In genomic region chr13:44903596-44903995, GRCh38 we compare ENCODE assay signal across 10 cellular contexts.
DNase-seq lines count a peak whose midpoint lies in the region; ATAC-seq and TF ChIP-seq lines count a peak whose summit lies in the region.
"Had no signal": no experiment of that assay in that cellular context is flagged by ENCODE, and none has a peak within 500 bp of the region (broad histone marks: within the 10 kb centered on the region; RNA-seq: fewer than 3 reads in every experiment).

No MANE protein-coding gene starts in this region.

- H3K79me2 ChIP-seq in neural progenitor cell (ENCODE audit: low read depth), result no peaks in the 10 kb centered on the region

- peaks cover 5% of the 10 kb centered on the region for H3K27me3 Mint-ChIP-seq in neural progenitor cell (ENCODE audit: insufficient read depth, low read depth)

- H3K36me3 ChIP-seq in gastroesophageal sphincter (no peaks in the 10 kb centered on the region), neural progenitor cell (no peaks in the 10 kb centered on the region), urinary bladder (ENCODE audit: insufficient read depth) (no peaks in the 10 kb centered on the region)

- no peaks in the 10 kb centered on the region for H3F3A ChIP-seq in neural progenitor cell (ENCODE audit: low read depth)

- no peak overlapping the region for H3K4me3 ChIP-seq in gastroesophageal sphincter
- H3K4me3 ChIP-seq in neural progenitor cell, result no peak overlapping the region
- H3K4me3 ChIP-seq in urinary bladder (ENCODE audit: low read depth, low read length), result no peak overlapping the region
- H3K4me3 ChIP-seq: A549 had no signal

- peak overlapping the region; percentile 64 for H2AFZ ChIP-seq in neural progenitor cell (replicated peaks)

- WGBS in gastroesophageal sphincter (ENCODE audit: low coverage in 1 of 2), 2 donors, result 8 to 24% methylated on average over 1 to 3 of the region's 4 CpGs
- WGBS in urinary bladder, result 18% methylated on average over 4 of the region's 4 CpGs

- H3K27me3 ChIP-seq in gastroesophageal sphincter (no peaks in the 10 kb centered on the region), neural progenitor cell (no peaks in the 10 kb centered on the region)

- ATAC-seq in gastroesophageal sphincter, result peak; percentile 94
- no peak for ATAC-seq in GM19397 (IDR thresholded peaks at IDR 0.05; ENCODE audit: unreplicated experiment)
- ATAC-seq in GM21529 (IDR thresholded peaks at IDR 0.05; ENCODE audit: unreplicated experiment), result no peak
- ATAC-seq: A549 had no signal

- TF ChIP-seq CTCF in gastroesophageal sphincter (IDR thresholded peaks at IDR 0.05) (no peak), neural progenitor cell (IDR thresholded peaks at IDR 0.05) (no peak)

- no peak for TF ChIP-seq POLR2A in gastroesophageal sphincter (IDR thresholded peaks at IDR 0.05)

- H3K9me3 ChIP-seq in gastroesophageal sphincter (no peaks in the 10 kb centered on the region), neural progenitor cell (ENCODE audit: low read depth) (no peaks in the 10 kb centered on the region)
- H3K9me3 ChIP-seq: A549 had no signal

- peak; percentile 21 for DNase-seq in NCI-H2227 treated with DMSO at 0.1 percent for 48 hours (lab: John Stamatoyannopoulos, UW)
- DNase-seq in NCI-H2227 (lab: John Stamatoyannopoulos, UW; ENCODE audit: unreplicated experiment), result no peak
- DNase-seq in neural progenitor cell (ENCODE audit: low spot score), result peak; percentile 56
- DNase-seq in DMS79 treated with DMSO at 0.1 percent for 48 hours (lab: John Stamatoyannopoulos, UW), result no peak
- DNase-seq: NCI-H1092 had no signal

- peak overlapping the region; percentile 89 to 97 (median 92) for H3K27ac ChIP-seq in gastroesophageal sphincter
- peak overlapping the region; percentile 24 for H3K27ac ChIP-seq in neural progenitor cell
- H3K27ac ChIP-seq in urinary bladder (ENCODE audit: low read depth), result peak overlapping the region; percentile 51

- H4K20me1 ChIP-seq in neural progenitor cell (ENCODE audit: low read depth), result no peaks in the 10 kb centered on the region

- no peak for TF ChIP-seq EP300 in gastroesophageal sphincter (IDR thresholded peaks at IDR 0.05)

- H3K9ac ChIP-seq in neural progenitor cell, result no peak overlapping the region

- H3K36me3 Mint-ChIP-seq in neural progenitor cell, result no peaks in the 10 kb centered on the region

- peak overlapping the region; percentile 98 for H3K27ac Mint-ChIP-seq in neural progenitor cell

- H3K9me3 Mint-ChIP-seq in neural progenitor cell, result peaks cover under 1% of the 10 kb centered on the region

- H3K4me3 Mint-ChIP-seq in neural progenitor cell, result peak overlapping the region; percentile 67

- peaks cover 18 to 63% (median 41%) of the 10 kb centered on the region in 3 donors for H3K4me1 ChIP-seq in gastroesophageal sphincter
- peaks cover 31% of the 10 kb centered on the region for H3K4me1 ChIP-seq in neural progenitor cell
- H3K4me1 ChIP-seq in urinary bladder (ENCODE audit: insufficient read depth), result no peaks in the 10 kb centered on the region

- H3K4me2 ChIP-seq in neural progenitor cell, result no peak overlapping the region
- H3K4me2 ChIP-seq: A549 had no signal

- H3K4me1 Mint-ChIP-seq in neural progenitor cell, result peaks cover 64% of the 10 kb centered on the region

Comparison
In these comparisons a context has a peak if more than half of its experiments do, and no peak if none do; other contexts are left out.
1. DNase-seq: peak in NCI-H2227 treated with DMSO at 0.1 percent for 48 hours (single experiment) and neural progenitor cell (single experiment); none in NCI-H2227 (single experiment) and DMS79 treated with DMSO at 0.1 percent for 48 hours (single experiment).
2. H3K27ac ChIP-seq: peak in every context shown above with its lines; median percentile 92 in gastroesophageal sphincter; 51 in urinary bladder; 24 in neural progenitor cell.